Comparison of ENCODE assay signal across 25 cellular contexts in genomic region chr14:68050177-68050576, GRCh38.
DNase-seq lines count a peak whose midpoint lies in the region; ATAC-seq, FAIRE-seq and TF ChIP-seq lines count a peak whose summit lies in the region.
"Had no signal": no experiment of that assay in that cellular context is flagged by ENCODE, and none has a peak within 500 bp of the region (broad histone marks: within the 10 kb centered on the region; RNA-seq: fewer than 3 reads in every experiment).

No MANE protein-coding gene starts in this region.

- WGBS in HepG2 (ENCODE audit: low lambda C conversion rate): 63% methylated on average over 2 of the region's 2 CpGs
- WGBS in right lobe of liver (ENCODE audit: insufficient coverage, low coverage, low lambda C conversion rate, missing lambda C conversion rate): 83% methylated on average over 2 of the region's 2 CpGs
- 80% methylated on average over 1 of the region's 2 CpGs; no CpG with 5 or more reads in 1 of the 2 experiments for WGBS in IMR-90 (ENCODE audit: extremely low coverage in 2 of 2, insufficient read length in 1 of 2), 2 experiments

- no peak overlapping the region for H2BK20ac ChIP-seq in IMR-90 (ENCODE audit: low read depth, low read length)

- no peak overlapping the region for H3K4ac ChIP-seq in IMR-90 (ENCODE audit: low read depth, low read length)

- H3K27ac Mint-ChIP-seq in nephron progenitor cell: peak overlapping the region; percentile 29
- H3K27ac Mint-ChIP-seq: CD4-positive, alpha-beta memory T cell; HFFc6 had no signal

- H3K4me1 ChIP-seq in HepG2 (ENCODE audit: insufficient read depth, low read length) (no peaks in the 10 kb centered on the region), right lobe of liver (no peaks in the 10 kb centered on the region), IMR-90 (ENCODE audit: control insufficient read depth, insufficient read depth, low read length) (no peaks in the 10 kb centered on the region)
- H3K4me1 ChIP-seq: BE2C; BLaER1 treated with 17β-estradiol and CSF1 and Interleukin-3, amounts not matched to agents 10 nM and 100 nM had no signal

- H3K4me3 ChIP-seq in HepG2 (replicated peaks in 1 of 3; ENCODE audit: insufficient read depth in 1 of 3, low read depth in 2 of 3, low read length in 3 of 3) (no peak overlapping the region), right lobe of liver (no peak overlapping the region), IMR-90 (ENCODE audit: insufficient read depth, low read depth, low read length) (no peak overlapping the region)
- H3K4me3 ChIP-seq: BLaER1 treated with 17β-estradiol and CSF1 and Interleukin-3, amounts not matched to agents 10 nM and 100 nM; GM12878; GM23248 had no signal

- H4K20me1 ChIP-seq in HepG2 (ENCODE audit: insufficient read depth, low read length): no peaks in the 10 kb centered on the region
- no peaks in the 10 kb centered on the region for H4K20me1 ChIP-seq in IMR-90 (ENCODE audit: insufficient read depth, low read length)
- H4K20me1 ChIP-seq: BLaER1 treated with 17β-estradiol and CSF1 and Interleukin-3, amounts not matched to agents 10 nM and 100 nM had no signal

- no peak overlapping the region for H2BK5ac ChIP-seq in IMR-90 (ENCODE audit: low read depth, low read length, poor library complexity, severe bottlenecking)

- POLR2A ChIA-PET in HepG2 (lab: Yijun Ruan, JAX): no interaction called here
- POLR2A ChIA-PET in IMR-90 (lab: Charles Lee; ENCODE audit: unreplicated experiment): no interaction called here
- POLR2A ChIA-PET in RWPE1 (lab: Yijun Ruan, JAX; ENCODE audit: low non-redundant PET): no interaction called here

- no peak overlapping the region for H3K18ac ChIP-seq in IMR-90 (ENCODE audit: low read depth, low read length)

- H3K9me1 ChIP-seq in IMR-90 (ENCODE audit: insufficient read depth, low read length): no peaks in the 10 kb centered on the region

- no peak for TF ChIP-seq RAD21 in HepG2 (CRISPR knock-in tag; IDR thresholded peaks at IDR 0.05)
- no peak for TF ChIP-seq RAD21 in IMR-90 (IDR thresholded peaks at IDR 0.05; ENCODE audit: low read length)

- H3K4me2 ChIP-seq in HepG2 (ENCODE audit: low read depth, low read length) (no peak overlapping the region), IMR-90 (ENCODE audit: low read depth, low read length) (no peak overlapping the region)
- H3K4me2 ChIP-seq: BLaER1 treated with 17β-estradiol and CSF1 and Interleukin-3, amounts not matched to agents 10 nM and 100 nM had no signal

- no TSS peak for BruUV-seq in HepG2 (replicated peaks; lab: Mats Ljungman, UMichigan)
- BruUV-seq in IMR-90 (replicated peaks; lab: Mats Ljungman, UMichigan): no TSS peak

- H2AK9ac ChIP-seq in IMR-90 (replicated peaks; ENCODE audit: low read depth, low read length, poor library complexity): no peak overlapping the region

- H3K9me3 ChIP-seq in HepG2 (ENCODE audit: low read length) (no peaks in the 10 kb centered on the region), right lobe of liver (no peaks in the 10 kb centered on the region), IMR-90 (ENCODE audit: control insufficient read depth, insufficient read depth, low read length) (no peaks in the 10 kb centered on the region)
- H3K9me3 ChIP-seq: BE2C had no signal

- H3K4me1 Mint-ChIP-seq in nephron progenitor cell: no peaks in the 10 kb centered on the region
- H3K4me1 Mint-ChIP-seq: CD14-positive monocyte; CD4-positive, alpha-beta memory T cell; H9 had no signal

- TF ChIP-seq EP300 in HepG2 (IDR thresholded peaks at IDR 0.05; ENCODE audit: low read depth in 2 of 2, low read length in 2 of 2) (no peak), HepG2 (CRISPR knock-in tag; IDR thresholded peaks at IDR 0.05; ENCODE audit: borderline replicate concordance) (no peak)

- H4K8ac ChIP-seq in IMR-90 (ENCODE audit: low read depth in 2 of 2, low read length in 2 of 2): no peak overlapping the region

- H3K36me3 ChIP-seq in HepG2 (replicated peaks in 1 of 2; ENCODE audit: control insufficient read depth in 1 of 2, insufficient read depth in 2 of 2, low read length in 2 of 2) (no peaks in the 10 kb centered on the region), right lobe of liver (no peaks in the 10 kb centered on the region), IMR-90 (ENCODE audit: control insufficient read depth, insufficient read depth, low read length) (no peaks in the 10 kb centered on the region)
- H3K36me3 ChIP-seq: BE2C; BLaER1 treated with 17β-estradiol and CSF1 and Interleukin-3, amounts not matched to agents 10 nM and 100 nM had no signal

- no peak overlapping the region for H4K5ac ChIP-seq in IMR-90 (ENCODE audit: low read depth, low read length)

- dilution Hi-C loops in IMR-90 (cut with HindIII; ENCODE audit: low sequenced_read_pairs, unreplicated experiment): no loop called here

- H3K9ac ChIP-seq in HepG2 (ENCODE audit: insufficient read depth, low read depth, low read length): no peak overlapping the region
- H3K9ac ChIP-seq in IMR-90 (ENCODE audit: low read depth, low read length): no peak overlapping the region
- H3K9ac ChIP-seq: BLaER1 treated with 17β-estradiol and CSF1 and Interleukin-3, amounts not matched to agents 10 nM and 100 nM; GM23248 had no signal

- ATAC-seq in HepG2 (no peak), right lobe of liver (no peak), IMR-90 (ENCODE audit: low read depth) (no peak), HG03354 (IDR thresholded peaks at IDR 0.05; ENCODE audit: poor library complexity, severe bottlenecking, unreplicated experiment) (no peak)
- ATAC-seq: GM12878, HCT116 had no signal

- H3K14ac ChIP-seq in IMR-90 (replicated peaks; ENCODE audit: low read depth, low read length): no peak overlapping the region

- H3K36me3 Mint-ChIP-seq in nephron progenitor cell (ENCODE audit: low read depth): peaks cover 8% of the 10 kb centered on the region

- intact Hi-C loops in HepG2 (cut with micrococcal nuclease; ENCODE audit: unreplicated experiment) (no loop called here), right lobe of liver (cut with DNase I) (no loop called here), IMR-90 (cut with micrococcal nuclease) (no loop called here)

- no peak for TF ChIP-seq POLR2A in HepG2 (IDR thresholded peaks at IDR 0.05; ENCODE audit: insufficient read depth in 1 of 2, low read depth in 2 of 2, low read length in 2 of 2)
- TF ChIP-seq POLR2A in right lobe of liver (IDR thresholded peaks at IDR 0.05): no peak
- no peak for TF ChIP-seq POLR2A in IMR-90 (IDR thresholded peaks at IDR 0.05; ENCODE audit: low read depth, low read length)

- no peak for FAIRE-seq in HepG2 (lab: Jason Lieb, UNC)
- FAIRE-seq: GM12878, GM19239, H1 had no signal

- no peak overlapping the region for H4K91ac ChIP-seq in IMR-90 (ENCODE audit: insufficient read depth, low read depth, low read length)

- H3K79me1 ChIP-seq in IMR-90 (ENCODE audit: low read depth in 1 of 2, low read length in 2 of 2): no peaks in the 10 kb centered on the region

- no peak overlapping the region for H2AFZ ChIP-seq in HepG2 (ENCODE audit: low read length)
- no peak overlapping the region for H2AFZ ChIP-seq in IMR-90 (replicated peaks; ENCODE audit: low read length, poor library complexity)
- H2AFZ ChIP-seq: GM23248 had no signal

- peaks cover 10% of the 10 kb centered on the region for H3K9me3 Mint-ChIP-seq in nephron progenitor cell
- H3K9me3 Mint-ChIP-seq: H9, HFFc6 had no signal

- DNase-seq in HepG2 (ENCODE audit: low spot score) (no peak), right lobe of liver (no peak), IMR-90 (no peak), nephron progenitor cell (no peak), GM03348 (ENCODE audit: low spot score) (no peak), RWPE1 (ENCODE audit: low spot score) (no peak)
- DNase-seq: ACHN; AML-193; BE2C; Calu3; CD4-positive, alpha-beta memory T cell; COR-L47; DMS53; DMS79 treated with DMSO at 0.1 percent for 48 hours; GM23248; H9; HFFc6 had no signal

- H2AK5ac ChIP-seq in IMR-90 (ENCODE audit: low read depth, low read length): no peak overlapping the region

- H3K56ac ChIP-seq in IMR-90 (ENCODE audit: extremely low read depth, insufficient read depth, low read length): no peak overlapping the region

- in situ Hi-C loops in HepG2 (cut with HindIII; ENCODE audit: extremely low pct_ligation_motif_present, low pct_unique_long_range_greater_than_20kb): no loop called here
- in situ Hi-C loops in IMR-90 (cut with MboI; ENCODE audit: low sequenced_read_pairs): no loop called here

- no peak overlapping the region for H2BK120ac ChIP-seq in IMR-90 (ENCODE audit: low read depth, low read length)

- H3K23ac ChIP-seq in IMR-90 (ENCODE audit: low read depth, low read length): no peak overlapping the region

- H3K79me2 ChIP-seq in HepG2 (ENCODE audit: insufficient read depth, low read length): no peaks in the 10 kb centered on the region

- no peak for TF ChIP-seq CTCF in HepG2 (CRISPR knock-in tag; IDR thresholded peaks at IDR 0.05)
- no peak for TF ChIP-seq CTCF in right lobe of liver (IDR thresholded peaks at IDR 0.05)
- no peak for TF ChIP-seq CTCF in IMR-90 (conservative IDR thresholded peaks at IDR 0.05; ENCODE audit: low read depth, low read length)
- no peak for TF ChIP-seq CTCF in nephron progenitor cell (IDR thresholded peaks at IDR 0.05)
- TF ChIP-seq CTCF in RWPE1 (conservative IDR thresholded peaks at IDR 0.05; ENCODE audit: low read depth): no peak

- CTCF ChIA-PET in HepG2 (lab: Yijun Ruan, JAX; ENCODE audit: low intra/inter-chr PET ratio, low total read pairs) (no interaction called here), IMR-90 (lab: Yijun Ruan, JAX) (no interaction called here), RWPE1 (lab: Yijun Ruan, JAX) (no interaction called here)

- H3K27ac ChIP-seq in HepG2 (ENCODE audit: extremely low read length, insufficient read depth, low read length): no peak overlapping the region
- H3K27ac ChIP-seq in right lobe of liver: no peak overlapping the region
- H3K27ac ChIP-seq in IMR-90 (ENCODE audit: insufficient read depth, low read length): no peak overlapping the region
- no peak overlapping the region for H3K27ac ChIP-seq in RWPE1
- H3K27ac ChIP-seq: 22Rv1; BLaER1 treated with 17β-estradiol and CSF1 and Interleukin-3, amounts not matched to agents 10 nM and 100 nM; GM23248 had no signal

- H3K27me3 ChIP-seq in HepG2 (ENCODE audit: control insufficient read depth in 1 of 2, insufficient read depth in 2 of 2, low read length in 2 of 2) (no peaks in the 10 kb centered on the region; a peak in 1 of 5 replicates), right lobe of liver (no peaks in the 10 kb centered on the region), IMR-90 (ENCODE audit: control insufficient read depth, insufficient read depth, low read length) (no peaks in the 10 kb centered on the region)
- H3K27me3 ChIP-seq: BE2C; BLaER1 treated with 17β-estradiol and CSF1 and Interleukin-3, amounts not matched to agents 10 nM and 100 nM had no signal

- H2BK15ac ChIP-seq in IMR-90 (ENCODE audit: low read depth, low read length): no peak overlapping the region

- no peak overlapping the region for H3K4me3 Mint-ChIP-seq in nephron progenitor cell
- H3K4me3 Mint-ChIP-seq: CD14-positive monocyte; CD4-positive, alpha-beta memory T cell; H9; HFFc6 had no signal

- no peaks in the 10 kb centered on the region for H3K27me3 Mint-ChIP-seq in nephron progenitor cell (ENCODE audit: low read depth, poor library complexity)
- H3K27me3 Mint-ChIP-seq: CD4-positive, alpha-beta memory T cell had no signal

TF ChIP-seq in HepG2, 621 proteins besides CTCF, POLR2A, EP300 and RAD21 (continues in another document):
- TF ChIP-seq MAFF (IDR thresholded peaks at IDR 0.05; ENCODE audit: low read depth, low read length): peak; percentile 76

TF ChIP-seq in IMR-90, 13 proteins besides CTCF, POLR2A, EP300 and RAD21 (continues in another document):
- TF ChIP-seq CEBPB (IDR thresholded peaks at IDR 0.05; ENCODE audit: low read depth, low read length) (no peak), BHLHE40 (IDR thresholded peaks at IDR 0.05; ENCODE audit: low read depth, low read length) (no peak)
